Comparison of ENCODE assay signal across 25 cellular contexts in the genomic region with DNA sequence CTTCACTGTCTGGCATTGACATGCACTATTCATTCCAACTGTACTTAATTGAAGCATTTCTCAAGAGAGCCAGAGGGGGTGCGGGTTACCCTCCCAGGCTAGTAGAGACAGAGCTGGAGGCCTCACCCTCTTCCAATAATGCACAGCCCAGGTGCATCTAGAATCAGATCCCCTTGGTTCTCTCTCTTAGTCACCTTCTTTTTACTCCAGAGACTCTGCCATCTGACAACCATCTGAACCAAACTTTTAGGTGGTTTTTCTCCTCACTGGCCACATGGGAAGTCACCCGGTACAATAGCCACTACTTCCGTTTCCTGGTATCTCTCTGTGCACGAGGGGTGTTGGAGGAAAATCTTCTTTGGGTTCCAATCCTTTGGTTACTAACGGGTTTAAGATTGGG.
"Had no signal": no experiment of that assay in that cellular context is flagged by ENCODE, and none has a peak within 500 bp of the region (broad histone marks: within the 10 kb centered on the region; RNA-seq: fewer than 3 reads in every experiment).

No MANE protein-coding gene starts in this region.

- H3K27ac ChIP-seq: RWPE1, SJSA1, SK-N-MC had no signal

- ATAC-seq: HepG2, Panc1, PC-3, T-cell had no signal

- H3K4me1 ChIP-seq: SJSA1 had no signal

- H3K27me3 ChIP-seq: SJSA1 had no signal

- H3K9me3 ChIP-seq: SJSA1 had no signal

- H3K4me3 ChIP-seq: SJSA1, SK-N-MC had no signal

- H3K36me3 ChIP-seq: SJSA1 had no signal

- FAIRE-seq: HepG2 had no signal

- DNase-seq: IMR-90, Karpas-422, KG1, MM.1S, NCI-H1092 treated with DMSO at 0.1 percent for 48 hours, NCI-H1436, NCI-H187, NCI-H2029, NCI-H2081 treated with DMSO at 0.1 percent for 48 hours, NCI-H2171, NCI-H226, NCI-H446, NCI-H510A, NCI-H524 treated with DMSO at 0.1 percent for 48 hours, NCI-H69, NCI-H774, PC-3, SHP77 treated with DMSO at 0.1 percent for 48 hours, SW 1271, T-cell had no signal
